9 cellular contexts compared by ENCODE assay signal in genomic region chr4:185810746-185811508, GRCh38. TPM values are rescaled to one million over a fixed set of nuclear protein-coding genes. Genes with fewer than 3 reads are reported as not detected.
DNase-seq lines count a peak whose midpoint lies in the region; ATAC-seq, FAIRE-seq and TF ChIP-seq lines count a peak whose summit lies in the region.
"Had no signal": no experiment of that assay in that cellular context is flagged by ENCODE, and none has a peak within 500 bp of the region (broad histone marks: within the 10 kb centered on the region; RNA-seq: fewer than 3 reads in every experiment).

No MANE protein-coding gene starts in this region.

- no peak for DNase-seq in RWPE2 (ENCODE audit: low spot score)
- DNase-seq in heart left ventricle = no peak
- DNase-seq in GM13976 (ENCODE audit: low spot score) = no peak
- no peak for DNase-seq in activated CD4-positive, alpha-beta memory T cell treated with anti-CD3 and anti-CD28 coated beads for 36 hours
- DNase-seq: activated naive CD8-positive, alpha-beta T cell treated with anti-CD3 and anti-CD28 coated beads, Interleukin-2, amount 10 ng/mL, durations not matched to agents 7 days and 5 days had no signal

- no peaks in the 10 kb centered on the region for H3K4me1 Mint-ChIP-seq in activated CD4-positive, alpha-beta memory T cell treated with anti-CD3 and anti-CD28 coated beads for 36 hours (ENCODE audit: low read depth)

- H2AFZ ChIP-seq in parathyroid adenoma = peak overlapping the region; percentile 75

- no peaks in the 10 kb centered on the region for H3K9me3 Mint-ChIP-seq in activated CD4-positive, alpha-beta memory T cell treated with anti-CD3 and anti-CD28 coated beads for 36 hours
- H3K9me3 Mint-ChIP-seq: activated naive CD8-positive, alpha-beta T cell treated with anti-CD3 and anti-CD28 coated beads, Interleukin-2, amount 10 ng/mL, durations not matched to agents 7 days and 5 days had no signal

- H3K36me3 Mint-ChIP-seq in activated CD4-positive, alpha-beta memory T cell treated with anti-CD3 and anti-CD28 coated beads for 36 hours = no peaks in the 10 kb centered on the region
- H3K36me3 Mint-ChIP-seq: activated naive CD8-positive, alpha-beta T cell treated with anti-CD3 and anti-CD28 coated beads, Interleukin-2, amount 10 ng/mL, durations not matched to agents 7 days and 5 days had no signal

- no peak overlapping the region for H3K27ac ChIP-seq in RWPE2 (ENCODE audit: poor library complexity, severe bottlenecking)
- peak overlapping the region; percentile 72 to 95 (median 82) for H3K27ac ChIP-seq in heart left ventricle
- peak overlapping the region; percentile 79 for H3K27ac ChIP-seq in parathyroid adenoma

- no peaks in the 10 kb centered on the region for H3K9me3 ChIP-seq in RWPE2 (ENCODE audit: severe bottlenecking)
- H3K9me3 ChIP-seq in heart left ventricle = no peaks in the 10 kb centered on the region
- H3K9me3 ChIP-seq in parathyroid adenoma (ENCODE audit: control insufficient read depth, low read length) = no peaks in the 10 kb centered on the region

- whole genome bisulfite sequencing in heart left ventricle, 4 donors = 39 to 49% (median 44%) methylated on average over 13 of the region's 13 CpGs

- TF ChIP-seq CTCF in RWPE2 (IDR thresholded peaks at IDR 0.05; ENCODE audit: poor library complexity, severe bottlenecking) (no peak), heart left ventricle (IDR thresholded peaks at IDR 0.05) (no peak), parathyroid adenoma (IDR thresholded peaks at IDR 0.05) (no peak), GM13976 (IDR thresholded peaks at IDR 0.05; ENCODE audit: borderline replicate concordance, control extremely low read depth, extremely low read depth, insufficient read depth, missing control alignments) (no peak)

- POLR2A ChIA-PET in activated CD4-positive, alpha-beta memory T cell treated with anti-CD3 and anti-CD28 coated beads for 36 hours (lab: Charles Lee) = no interaction called here

- peaks cover 16% of the 10 kb centered on the region for H3K27me3 Mint-ChIP-seq in activated CD4-positive, alpha-beta memory T cell treated with anti-CD3 and anti-CD28 coated beads for 36 hours

- H3K4me2 ChIP-seq in parathyroid adenoma (ENCODE audit: low read length) = peak overlapping the region; percentile 85

- peak overlapping the region; percentile 5 for H3K4me3 ChIP-seq in RWPE2 (ENCODE audit: severe bottlenecking)
- H3K4me3 ChIP-seq in heart left ventricle = peak overlapping the region; percentile 35 to 71 (median 59)
- peak overlapping the region; percentile 68 for H3K4me3 ChIP-seq in parathyroid adenoma (ENCODE audit: low read depth, low read length)

- no peaks in the 10 kb centered on the region for H3K4me1 ChIP-seq in RWPE2 (ENCODE audit: insufficient read depth, poor library complexity, severe bottlenecking)
- peaks cover 0 to 3% (median 0%) of the 10 kb centered on the region in 12 donors for H3K4me1 ChIP-seq in heart left ventricle
- H3K4me1 ChIP-seq in parathyroid adenoma = no peaks in the 10 kb centered on the region

- FAIRE-seq in G401.6 (lab: Jason Lieb, UNC) = peak; percentile 86

- H3K79me2 ChIP-seq in parathyroid adenoma = no peaks in the 10 kb centered on the region

- no peak overlapping the region for H3K27ac Mint-ChIP-seq in activated CD4-positive, alpha-beta memory T cell treated with anti-CD3 and anti-CD28 coated beads for 36 hours
- H3K27ac Mint-ChIP-seq: activated naive CD8-positive, alpha-beta T cell treated with anti-CD3 and anti-CD28 coated beads, Interleukin-2, amount 10 ng/mL, durations not matched to agents 7 days and 5 days had no signal

- no peak overlapping the region for H3K4me3 Mint-ChIP-seq in activated CD4-positive, alpha-beta memory T cell treated with anti-CD3 and anti-CD28 coated beads for 36 hours
- H3K4me3 Mint-ChIP-seq: activated naive CD8-positive, alpha-beta T cell treated with anti-CD3 and anti-CD28 coated beads, Interleukin-2, amount 10 ng/mL, durations not matched to agents 7 days and 5 days had no signal

- in situ Hi-C loops in GM13976 (cut with MboI; ENCODE audit: low sequenced_read_pairs, unreplicated experiment) = no loop called here

- no peak overlapping the region for H3K9ac ChIP-seq in parathyroid adenoma

- ATAC-seq in RWPE2 (ENCODE audit: low read depth) = peak; percentile 38
- ATAC-seq in heart left ventricle = no peak
- ATAC-seq in HG02623 (IDR thresholded peaks at IDR 0.05; ENCODE audit: unreplicated experiment) = no peak
- no peak for ATAC-seq in GM18909 (IDR thresholded peaks at IDR 0.05; ENCODE audit: poor library complexity, unreplicated experiment)

- CTCF ChIA-PET in activated CD4-positive, alpha-beta memory T cell treated with anti-CD3 and anti-CD28 coated beads for 36 hours (lab: Charles Lee) = no interaction called here

- no peak for TF ChIP-seq POLR2A in heart left ventricle (IDR thresholded peaks at IDR 0.05)

- H3K27me3 ChIP-seq in RWPE2 (ENCODE audit: insufficient read depth, poor library complexity, severe bottlenecking) (no peaks in the 10 kb centered on the region), heart left ventricle (no peaks in the 10 kb centered on the region), parathyroid adenoma (ENCODE audit: control insufficient read depth, insufficient read depth, low read length) (no peaks in the 10 kb centered on the region)

- H3K36me3 ChIP-seq in RWPE2 (ENCODE audit: low read depth) (no peaks in the 10 kb centered on the region), heart left ventricle (no peaks in the 10 kb centered on the region), parathyroid adenoma (ENCODE audit: control insufficient read depth, insufficient read depth, low read length) (no peaks in the 10 kb centered on the region)

- intact Hi-C loops in heart left ventricle (cut with DNase I) = loop anchor here in 3 of 10 donors (5.0 kb wide), 1 partner anchor 36 kb away; no protein-coding TSS in a partner anchor
- intact Hi-C loops in activated CD4-positive, alpha-beta memory T cell treated with anti-CD3 and anti-CD28 coated beads for 36 hours (cut with micrococcal nuclease) = no loop called here

RNA-seq across cellular contexts. Expression of gene SORBS2, which starts 1.1 kb away (rescaled TPM):
- total RNA-seq in heart left ventricle = 1,000 to 10,000 TPM in 7 of 9 donors, 100 to 1,000 TPM in 2; 966 to 2,158 (median 1,443) TPM
- polyA plus RNA-seq in heart left ventricle = 100 to 1,000 TPM; 254 to 473 TPM
- not detected for total RNA-seq in activated CD4-positive, alpha-beta memory T cell treated with anti-CD3 and anti-CD28 coated beads for 36 hours
- total RNA-seq: activated naive CD8-positive, alpha-beta T cell treated with anti-CD3 and anti-CD28 coated beads, Interleukin-2, amount 10 ng/mL, durations not matched to agents 7 days and 5 days had no signal

Comparison
In these comparisons a context has a peak if more than half of its experiments do, and no peak if none do; other contexts are left out.
1. H3K4me3 ChIP-seq: peak in every context shown above with its lines; median percentile 68 in parathyroid adenoma; 59 in heart left ventricle; 5 in RWPE2.
2. RNA of gene SORBS2, which starts 1.1 kb away (total RNA-seq): 966 to 2,158 TPM in heart left ventricle; not detected in activated CD4-positive, alpha-beta memory T cell treated with anti-CD3 and anti-CD28 coated beads for 36 hours; every median in the first group is over 100 times any median in the second.